ENCODE assay signal across 11 cellular contexts in genomic region chr6:43910638-43911353, GRCh38.
DNase-seq lines count a peak whose midpoint lies in the region; ATAC-seq, FAIRE-seq and TF ChIP-seq lines count a peak whose summit lies in the region.
"Had no signal": no experiment of that assay in that cellular context is flagged by ENCODE, and none has a peak within 500 bp of the region (broad histone marks: within the 10 kb centered on the region; RNA-seq: fewer than 3 reads in every experiment).

No MANE protein-coding gene starts in this region.

- peak overlapping the region; percentile 85 for H2AK9ac ChIP-seq in IMR-90 (replicated peaks; ENCODE audit: low read depth, low read length, poor library complexity)

- no peaks in the 10 kb centered on the region for H3K79me2 ChIP-seq in K562 (ENCODE audit: control insufficient read depth, insufficient read depth, low read length)

- peak overlapping the region; percentile 97 for H3K4ac ChIP-seq in IMR-90 (ENCODE audit: low read depth, low read length)

- H3K23ac ChIP-seq in IMR-90 (ENCODE audit: low read depth, low read length): peak overlapping the region; percentile 84

- H3K27me3 Mint-ChIP-seq in natural killer cell treated with Interleukin-12 subunit alpha and Interleukin-12 subunit beta and Interleukin-15 and Interleukin-18, amount 100 ng/mL, for 72 hours: peaks cover 0 to 6% of the 10 kb centered on the region in 2 donors

- peak; percentile 61 for FAIRE-seq in K562 (lab: Jason Lieb, UNC)

- H3K14ac ChIP-seq in IMR-90 (replicated peaks; ENCODE audit: low read depth, low read length): peak overlapping the region; percentile 93

- H3K9ac ChIP-seq in IMR-90 (ENCODE audit: low read depth, low read length): peak overlapping the region; percentile 5
- H3K9ac ChIP-seq in K562 (ENCODE audit: insufficient read depth in 1 of 2, low read depth in 2 of 2, low read length in 2 of 2): peak overlapping the region; percentile 55 to 70; a peak in 2 of 4 replicates

- DNase-seq in IMR-90: peak; percentile 86
- peak in 1 of 4 experiments; percentile 73 for DNase-seq in K562 (ENCODE audit: extremely low read depth in 1 of 4, low spot score in 3 of 4)
- peak; percentile 14 for DNase-seq in lower lobe of right lung
- DNase-seq in ureter (ENCODE audit: low spot score): no peak
- no peak for DNase-seq in Right ventricle myocardium inferior (ENCODE audit: missing footprints)
- DNase-seq in natural killer cell treated with Interleukin-12 subunit alpha and Interleukin-12 subunit beta and Interleukin-15 and Interleukin-18, amount 100 ng/mL, for 72 hours (ENCODE audit: low spot score): no peak
- DNase-seq in effector CD4-positive, alpha-beta T cell: no peak

- no TSS peak for BruUV-seq in IMR-90 (replicated peaks; lab: Mats Ljungman, UMichigan)
- TSS peak; percentile 92 for BruUV-seq in K562 (replicated peaks; lab: Mats Ljungman, UMichigan)

- peak; percentile 97 for TF ChIP-seq EP300 in K562 (IDR thresholded peaks at IDR 0.05; ENCODE audit: low read length)

- H4K20me1 ChIP-seq in IMR-90 (ENCODE audit: insufficient read depth, low read length): no peaks in the 10 kb centered on the region
- no peaks in the 10 kb centered on the region for H4K20me1 ChIP-seq in K562 (replicated peaks; ENCODE audit: control insufficient read depth, insufficient read depth, low read length)

- H3K27ac ChIP-seq in C4-2B: peak overlapping the region; percentile 3; the same call in 1 of the 2 replicates
- H3K27ac ChIP-seq in IMR-90 (ENCODE audit: insufficient read depth, low read length): peak overlapping the region; percentile 34; the same call in 1 of the 2 replicates
- H3K27ac ChIP-seq in K562 (ENCODE audit: extremely low read depth, low read depth, low read length): peak overlapping the region; percentile 72
- H3K27ac ChIP-seq in lower lobe of right lung: no peak overlapping the region

- peak overlapping the region; percentile 77; the same call in 2 of the 3 replicates for H2BK15ac ChIP-seq in IMR-90 (ENCODE audit: low read depth, low read length)

- no peak for TF ChIP-seq RAD21 in IMR-90 (IDR thresholded peaks at IDR 0.05; ENCODE audit: low read length)
- peak; percentile 30 to 43; a peak in 3 of 4 replicates for TF ChIP-seq RAD21 in K562 (CRISPR knock-in tag; conservative IDR thresholded peaks at IDR 0.05 in 1 of 2, IDR thresholded peaks at IDR 0.05 in 1 of 2)

- no peak overlapping the region for H3K27ac Mint-ChIP-seq in natural killer cell treated with Interleukin-12 subunit alpha and Interleukin-12 subunit beta and Interleukin-15 and Interleukin-18, amount 100 ng/mL, for 72 hours
- H3K27ac Mint-ChIP-seq: activated T-helper 17 cell treated with anti-CD3 and anti-CD28 coated beads, Interleukin-2, amount 50 U/mL, for 72 hours had no signal

- peak overlapping the region; percentile 57; the same call in 1 of the 2 replicates for H2AK5ac ChIP-seq in IMR-90 (ENCODE audit: low read depth, low read length)

- no peak for TF ChIP-seq CTCF in C4-2B (conservative IDR thresholded peaks at IDR 0.05)
- TF ChIP-seq CTCF in IMR-90 (conservative IDR thresholded peaks at IDR 0.05; ENCODE audit: low read depth, low read length): no peak
- TF ChIP-seq CTCF in K562 (IDR thresholded peaks at IDR 0.05 in 2 of 3, conservative IDR thresholded peaks at IDR 0.05 in 1 of 3; ENCODE audit: insufficient read depth in 2 of 3, low read depth in 1 of 3, low read length in 3 of 3): no peak
- TF ChIP-seq CTCF in lower lobe of right lung (IDR thresholded peaks at IDR 0.05): no peak

- no peak overlapping the region for H3K4me3 ChIP-seq in IMR-90 (ENCODE audit: insufficient read depth, low read depth, low read length)
- H3K4me3 ChIP-seq in K562: peak overlapping the region; percentile 4; the same call in 1 of the 2 replicates
- H3K4me3 ChIP-seq in lower lobe of right lung: no peak overlapping the region

- ATAC-seq in IMR-90 (ENCODE audit: low read depth) (peak; percentile 73), K562 (peak; percentile 89), lower lobe of right lung (peak; percentile 40 to 46), Right ventricle myocardium inferior (no peak)
- ATAC-seq in natural killer cell treated with Interleukin-12 subunit alpha and Interleukin-12 subunit beta and Interleukin-15 and Interleukin-18, amount 100 ng/mL, for 72 hours: no peak
- ATAC-seq: activated T-helper 17 cell treated with anti-CD3 and anti-CD28 coated beads, Interleukin-2, amount 50 U/mL, for 72 hours had no signal

- peak overlapping the region; percentile 35 for H4K5ac ChIP-seq in IMR-90 (ENCODE audit: low read depth, low read length)

- H2BK120ac ChIP-seq in IMR-90 (ENCODE audit: low read depth, low read length): peak overlapping the region; percentile 89

- dilution Hi-C loops in IMR-90 (cut with HindIII; ENCODE audit: low sequenced_read_pairs, unreplicated experiment): no loop called here

- no peaks in the 10 kb centered on the region for H3K36me3 Mint-ChIP-seq in natural killer cell treated with Interleukin-12 subunit alpha and Interleukin-12 subunit beta and Interleukin-15 and Interleukin-18, amount 100 ng/mL, for 72 hours

- H3K9me1 ChIP-seq in IMR-90 (ENCODE audit: insufficient read depth, low read length) (peaks cover 7% of the 10 kb centered on the region; the same call in 1 of the 2 replicates), K562 (ENCODE audit: control insufficient read depth, insufficient read depth, low read length) (no peaks in the 10 kb centered on the region)

- peak overlapping the region; percentile 97 for H4K91ac ChIP-seq in IMR-90 (ENCODE audit: insufficient read depth, low read depth, low read length)

- H3K27me3 ChIP-seq in IMR-90 (ENCODE audit: control insufficient read depth, insufficient read depth, low read length): peaks cover 3% of the 10 kb centered on the region; the same call in 1 of the 2 replicates
- H3K27me3 ChIP-seq in K562 (ENCODE audit: control insufficient read depth in 2 of 2, insufficient read depth in 2 of 2, low read length in 2 of 2): no peaks in the 10 kb centered on the region
- no peaks in the 10 kb centered on the region for H3K27me3 ChIP-seq in lower lobe of right lung (ENCODE audit: low read depth)

- no CpG with 5 or more reads among the region's 6 CpGs for WGBS in IMR-90 (ENCODE audit: extremely low coverage in 2 of 2, insufficient read length in 1 of 2), 2 experiments
- WGBS in K562 (ENCODE audit: insufficient coverage, low coverage, missing lambda C conversion rate): 30% methylated on average over 6 of the region's 6 CpGs

- H4K8ac ChIP-seq in IMR-90 (ENCODE audit: low read depth in 2 of 2, low read length in 2 of 2): peak overlapping the region; percentile 31 to 87; a peak in 3 of 4 replicates

- no peaks in the 10 kb centered on the region for H3K9me3 Mint-ChIP-seq in natural killer cell treated with Interleukin-12 subunit alpha and Interleukin-12 subunit beta and Interleukin-15 and Interleukin-18, amount 100 ng/mL, for 72 hours
- H3K9me3 Mint-ChIP-seq: activated T-helper 17 cell treated with anti-CD3 and anti-CD28 coated beads, Interleukin-2, amount 50 U/mL, for 72 hours; dendritic cell treated with granulocyte-macrophage colony-stimulating factor and Interleukin-4, amounts not matched to agents 40 ng/mL and 50 ng/mL, for 4 days; neural crest cell had no signal

- no peak for TF ChIP-seq POLR2A in IMR-90 (IDR thresholded peaks at IDR 0.05; ENCODE audit: low read depth, low read length)
- no peak for TF ChIP-seq POLR2A in K562 (conservative IDR thresholded peaks at IDR 0.05)

- CTCF ChIA-PET in IMR-90 (lab: Yijun Ruan, JAX): no interaction called here
- CTCF ChIA-PET in K562 (lab: Yijun Ruan, JAX; ENCODE audit: low intra/inter-chr PET ratio): no interaction called here

- in situ Hi-C loops in IMR-90 (cut with MboI; ENCODE audit: low sequenced_read_pairs): no loop called here
- in situ Hi-C loops in K562 (cut with MboI): no loop called here

- H2AFZ ChIP-seq in IMR-90 (replicated peaks; ENCODE audit: low read length, poor library complexity) (peak overlapping the region; percentile 49), K562 (ENCODE audit: low read depth, low read length) (no peak overlapping the region; the same call in 1 of the 2 replicates)

- H3K56ac ChIP-seq in IMR-90 (ENCODE audit: extremely low read depth, insufficient read depth, low read length): peak overlapping the region; percentile 33; the same call in 1 of the 2 replicates

- no peaks in the 10 kb centered on the region for H3K4me1 Mint-ChIP-seq in natural killer cell treated with Interleukin-12 subunit alpha and Interleukin-12 subunit beta and Interleukin-15 and Interleukin-18, amount 100 ng/mL, for 72 hours (ENCODE audit: low read depth in 2 of 2)
- H3K4me1 Mint-ChIP-seq: activated T-helper 17 cell treated with anti-CD3 and anti-CD28 coated beads, Interleukin-2, amount 50 U/mL, for 72 hours had no signal

- H3K9me3 ChIP-seq in IMR-90 (ENCODE audit: control insufficient read depth, insufficient read depth, low read length) (no peaks in the 10 kb centered on the region), K562 (replicated peaks; ENCODE audit: control insufficient read depth, insufficient read depth, low read depth, low read length) (no peaks in the 10 kb centered on the region), lower lobe of right lung (no peaks in the 10 kb centered on the region)

- peak overlapping the region; percentile 4 for H2BK5ac ChIP-seq in IMR-90 (ENCODE audit: low read depth, low read length, poor library complexity, severe bottlenecking)

- peaks cover 16% of the 10 kb centered on the region for H3K4me1 ChIP-seq in IMR-90 (ENCODE audit: control insufficient read depth, insufficient read depth, low read length)
- H3K4me1 ChIP-seq in K562 (replicated peaks in 1 of 2; ENCODE audit: control insufficient read depth in 2 of 2, insufficient read depth in 2 of 2, low read length in 2 of 2): peaks cover 18 to 63% of the 10 kb centered on the region in 2 experiments
- H3K4me1 ChIP-seq in lower lobe of right lung: no peaks in the 10 kb centered on the region

- H2BK20ac ChIP-seq in IMR-90 (ENCODE audit: low read depth, low read length): peak overlapping the region; percentile 91

- H3K4me2 ChIP-seq in IMR-90 (ENCODE audit: low read depth, low read length) (no peak overlapping the region; the same call in 1 of the 2 replicates), K562 (ENCODE audit: insufficient read depth, low read length) (peak overlapping the region; percentile 35)

- no peaks in the 10 kb centered on the region for H3K36me3 ChIP-seq in IMR-90 (ENCODE audit: control insufficient read depth, insufficient read depth, low read length)
- H3K36me3 ChIP-seq in K562 (ENCODE audit: control insufficient read depth, insufficient read depth, low read length): no peaks in the 10 kb centered on the region
- no peaks in the 10 kb centered on the region for H3K36me3 ChIP-seq in lower lobe of right lung

- H3K18ac ChIP-seq in IMR-90 (ENCODE audit: low read depth, low read length): peak overlapping the region; percentile 53; the same call in 1 of the 2 replicates

- H3K79me1 ChIP-seq in IMR-90 (ENCODE audit: low read depth in 1 of 2, low read length in 2 of 2): no peaks in the 10 kb centered on the region

- H3K4me3 Mint-ChIP-seq in natural killer cell treated with Interleukin-12 subunit alpha and Interleukin-12 subunit beta and Interleukin-15 and Interleukin-18, amount 100 ng/mL, for 72 hours: no peak overlapping the region
- H3K4me3 Mint-ChIP-seq: activated T-helper 17 cell treated with anti-CD3 and anti-CD28 coated beads, Interleukin-2, amount 50 U/mL, for 72 hours; dendritic cell treated with granulocyte-macrophage colony-stimulating factor and Interleukin-4, amounts not matched to agents 40 ng/mL and 50 ng/mL, for 4 days; neural crest cell had no signal

- intact Hi-C loops in IMR-90 (cut with micrococcal nuclease): no loop called here
- intact Hi-C loops in K562 (cut with micrococcal nuclease): loop anchor here (1.0 to 2.0 kb wide), 2 partner anchors 36 to 152 kb away; no protein-coding TSS in a partner anchor
- intact Hi-C loops in lower lobe of right lung (cut with DNase I): no loop called here
- intact Hi-C loops in Right ventricle myocardium inferior (cut with DNase I): no loop called here

- POLR2A ChIA-PET in IMR-90 (lab: Charles Lee; ENCODE audit: unreplicated experiment) (no interaction called here), K562 (lab: Yijun Ruan, JAX) (interaction anchor here (0.7 to 7.6 kb wide), 7 partner anchors 9 to 246 kb away, joined by 3 to 102 read pairs (median 3); no protein-coding TSS in a partner anchor)

Comparison
In these comparisons a context has a peak if more than half of its experiments do, and no peak if none do; other contexts are left out.
1. ATAC-seq: peak in IMR-90 (single experiment), K562 (single experiment) and lower lobe of right lung (2 of 2); none in Right ventricle myocardium inferior (single experiment) and natural killer cell treated with Interleukin-12 subunit alpha and Interleukin-12 subunit beta and Interleukin-15 and Interleukin-18, amount 100 ng/mL, for 72 hours (0 of 2).
2. DNase-seq: peak in IMR-90 (single experiment) and lower lobe of right lung (single experiment); none in ureter (single experiment), Right ventricle myocardium inferior (single experiment), natural killer cell treated with Interleukin-12 subunit alpha and Interleukin-12 subunit beta and Interleukin-15 and Interleukin-18, amount 100 ng/mL, for 72 hours (single experiment) and effector CD4-positive, alpha-beta T cell (single experiment).